ENCODE assay signal across 1 cellular context in genomic region chr18:42706029-42706608, GRCh38.
TF ChIP-seq lines count a peak whose summit lies in the region.

No MANE protein-coding gene starts in this region.

TF ChIP-seq in GM23338, 12 proteins besides CTCF, POLR2A, EP300 and RAD21 (continued from another document):
- TF ChIP-seq ZNF462 (CRISPR knock-in tag; IDR thresholded peaks at IDR 0.05) (no peak), JUNB (IDR thresholded peaks at IDR 0.05; ENCODE audit: unreplicated experiment) (no peak), POLR2AphosphoS5 (IDR thresholded peaks at IDR 0.05; ENCODE audit: low read depth) (no peak), CREB1 (CRISPR knock-in tag; IDR thresholded peaks at IDR 0.05; ENCODE audit: low read depth) (no peak), REST (IDR thresholded peaks at IDR 0.05; ENCODE audit: unreplicated experiment) (no peak), NANOG (IDR thresholded peaks at IDR 0.05; ENCODE audit: borderline replicate concordance) (no peak), ZNF114 (CRISPR knock-in tag; IDR thresholded peaks at IDR 0.05) (no peak), STAT1 (IDR thresholded peaks at IDR 0.05; ENCODE audit: unreplicated experiment) (no peak), ZNF331 (CRISPR knock-in tag; IDR thresholded peaks at IDR 0.05; ENCODE audit: low read depth) (no peak), ETS1 (IDR thresholded peaks at IDR 0.05) (no peak)
